Comparison of ENCODE assay signal across 10 cellular contexts in genomic region chr12:104213952-104214351, GRCh38. TPM values are rescaled to one million over a fixed set of nuclear protein-coding genes. Genes with fewer than 3 reads are reported as not detected.
DNase-seq lines count a peak whose midpoint lies in the region; ATAC-seq and TF ChIP-seq lines count a peak whose summit lies in the region.
"Had no signal": no experiment of that assay in that cellular context is flagged by ENCODE, and none has a peak within 500 bp of the region (broad histone marks: within the 10 kb centered on the region; RNA-seq: fewer than 3 reads in every experiment).

No MANE protein-coding gene starts in this region.

- WGBS in psoas muscle, 3 donors, result 81 to 90% (median 88%) methylated on average over 2 of the region's 2 CpGs

- H3K36me3 ChIP-seq in psoas muscle (ENCODE audit: insufficient read depth in 1 of 2, low read depth in 1 of 2), result no peaks in the 10 kb centered on the region
- H3K36me3 ChIP-seq: Peyer's patch had no signal

- peak; percentile 94 for DNase-seq in EH (ENCODE audit: low read depth)
- DNase-seq in NCI-H345 (lab: John Stamatoyannopoulos, UW), result peak; percentile 50
- peak; percentile 51 for DNase-seq in dermis blood vessel endothelial cell
- DNase-seq in sciatic nerve (ENCODE audit: low spot score), result no peak
- DNase-seq in foreskin keratinocyte, result no peak
- no peak for DNase-seq in COLO668 (lab: John Stamatoyannopoulos, UW; ENCODE audit: unreplicated experiment)
- no peak for DNase-seq in psoas muscle
- DNase-seq: NCI-H1694, nephron progenitor cell, Peyer's patch had no signal

- intact Hi-C loops in sciatic nerve (cut with DNase I), result no loop called here
- intact Hi-C loops in psoas muscle (cut with DNase I), result loop anchor here in 1 of 2 donors (2.0 kb wide), 2 partner anchors 75 to 145 kb away; no protein-coding TSS in a partner anchor

- H3K4me1 ChIP-seq in foreskin keratinocyte (peaks cover 5% of the 10 kb centered on the region), psoas muscle (no peaks in the 10 kb centered on the region)
- H3K4me1 ChIP-seq: Peyer's patch had no signal

- peak; percentile 84 for ATAC-seq in sciatic nerve
- ATAC-seq in foreskin keratinocyte, result no peak
- no peak for ATAC-seq in psoas muscle

- TF ChIP-seq CTCF in foreskin keratinocyte (conservative IDR thresholded peaks at IDR 0.05) (no peak), psoas muscle (IDR thresholded peaks at IDR 0.05) (no peak)

- H3K27ac ChIP-seq in foreskin keratinocyte (no peak overlapping the region), psoas muscle (no peak overlapping the region)
- H3K27ac ChIP-seq: Peyer's patch had no signal

- H3K4me3 ChIP-seq in psoas muscle, result no peak overlapping the region
- H3K4me3 ChIP-seq: Peyer's patch had no signal

- no peaks in the 10 kb centered on the region for H3K9me3 ChIP-seq in psoas muscle
- H3K9me3 ChIP-seq: Peyer's patch had no signal

- no peaks in the 10 kb centered on the region for H3K27me3 ChIP-seq in foreskin keratinocyte
- H3K27me3 ChIP-seq in psoas muscle (ENCODE audit: insufficient read depth in 3 of 3, low read length in 2 of 3), result no peaks in the 10 kb centered on the region
- H3K27me3 ChIP-seq: Peyer's patch had no signal

RNA-seq across cellular contexts. Expression of gene TXNRD1, which starts 1.6 kb away (rescaled TPM):
- 398 and 703 TPM in 2 replicates for total RNA-seq in dermis blood vessel endothelial cell
- 98.8 TPM for total RNA-seq in sciatic nerve
- 110 and 171 TPM in 2 replicates for total RNA-seq in foreskin keratinocyte
- 35.4 and 47.8 TPM in 2 replicates for polyA plus RNA-seq in foreskin keratinocyte
- 100 to 1,000 TPM; 102 to 249 (median 113) TPM for total RNA-seq in psoas muscle
- polyA plus RNA-seq in psoas muscle, result 100 to 1,000 TPM in 1 of 3 donors, 10 to 100 TPM in 2; 46.0 to 202 (median 64.3) TPM

Comparison
In these comparisons a context has a peak if more than half of its experiments do, and no peak if none do; other contexts are left out.
1. DNase-seq: peak in EH (single experiment), NCI-H345 (single experiment) and dermis blood vessel endothelial cell (single experiment); none in sciatic nerve (single experiment), foreskin keratinocyte (0 of 2), COLO668 (single experiment) and psoas muscle (0 of 2).